ENCODE assay signal across 16 cellular contexts in genomic region chr1:116474921-116475849, GRCh38.
DNase-seq lines count a peak whose midpoint lies in the region; ATAC-seq lines count a peak whose summit lies in the region.
"Had no signal": no experiment of that assay in that cellular context is flagged by ENCODE, and none has a peak within 500 bp of the region (broad histone marks: within the 10 kb centered on the region; RNA-seq: fewer than 3 reads in every experiment).

No MANE protein-coding gene starts in this region.

- H3K4me3 Mint-ChIP-seq in activated CD8-positive, alpha-beta memory T cell treated with anti-CD3 and anti-CD28 coated beads, Interleukin-2, amount 10 ng/mL, durations not matched to agents 7 days and 5 days = no peak overlapping the region
- H3K4me3 Mint-ChIP-seq: CD4-positive, CD25-positive, alpha-beta regulatory T cell had no signal

- no peaks in the 10 kb centered on the region for H3K9me3 Mint-ChIP-seq in activated CD8-positive, alpha-beta memory T cell treated with anti-CD3 and anti-CD28 coated beads, Interleukin-2, amount 10 ng/mL, durations not matched to agents 7 days and 5 days (ENCODE audit: low read depth)
- H3K9me3 Mint-ChIP-seq: CD4-positive, CD25-positive, alpha-beta regulatory T cell had no signal

- ATAC-seq in left cardiac atrium = peak; percentile 56 to 79
- no peak for ATAC-seq in GM21447 (IDR thresholded peaks at IDR 0.05; ENCODE audit: unreplicated experiment)
- no peak for ATAC-seq in activated CD8-positive, alpha-beta memory T cell treated with anti-CD3 and anti-CD28 coated beads, Interleukin-2, amount 10 ng/mL, durations not matched to agents 7 days and 5 days
- no peak for ATAC-seq in HG02970 (IDR thresholded peaks at IDR 0.05; ENCODE audit: low FRiP score, unreplicated experiment)
- ATAC-seq: SK-N-SH treated with all-trans-retinoic acid at 6 μM for 48 hours, upper lobe of right lung had no signal

- H3K4me1 Mint-ChIP-seq in activated CD8-positive, alpha-beta memory T cell treated with anti-CD3 and anti-CD28 coated beads, Interleukin-2, amount 10 ng/mL, durations not matched to agents 7 days and 5 days = peaks cover 4% of the 10 kb centered on the region
- H3K4me1 Mint-ChIP-seq: CD4-positive, CD25-positive, alpha-beta regulatory T cell had no signal

- CTCF ChIA-PET in activated CD8-positive, alpha-beta memory T cell treated with anti-CD3 and anti-CD28 coated beads, Interleukin-2, amount 10 ng/mL, durations not matched to agents 7 days and 5 days (lab: Charles Lee) = interaction anchor here (1.0 to 4.0 kb wide), 2 partner anchors 11 to 336 kb away, joined by 4 to 19 read pairs; no protein-coding TSS in a partner anchor

- DNase-seq in NCI-H345 (lab: John Stamatoyannopoulos, UW) (peak; percentile 19), NCI-H345 treated with DMSO at 0.1 percent for 48 hours (lab: John Stamatoyannopoulos, UW; ENCODE audit: unreplicated experiment) (no peak), left cardiac atrium (peak; percentile 61), myocyte (ENCODE audit: low read depth) (peak; percentile 93), dedifferentiated amniotic fluid mesenchymal stem cell (ENCODE audit: extremely low spot score) (no peak)
- no peak for DNase-seq in activated CD8-positive, alpha-beta memory T cell treated with anti-CD3 and anti-CD28 coated beads, Interleukin-2, amount 10 ng/mL, durations not matched to agents 7 days and 5 days
- DNase-seq: activated naive CD4-positive, alpha-beta T cell; CD4-positive, CD25-positive, alpha-beta regulatory T cell; effector CD8-positive, alpha-beta T cell; NCI-H2227 treated with DMSO at 0.1 percent for 48 hours; retina; stimulated activated CD4-positive, alpha-beta T cell treated with anti-CD3 and anti-CD28 coated beads, Interleukin-4, amount 100 ng/mL, for 24 hours; upper lobe of right lung had no signal

- H3K36me3 Mint-ChIP-seq in activated CD8-positive, alpha-beta memory T cell treated with anti-CD3 and anti-CD28 coated beads, Interleukin-2, amount 10 ng/mL, durations not matched to agents 7 days and 5 days = no peaks in the 10 kb centered on the region
- H3K36me3 Mint-ChIP-seq: CD4-positive, CD25-positive, alpha-beta regulatory T cell had no signal

- H3K27me3 Mint-ChIP-seq in activated CD8-positive, alpha-beta memory T cell treated with anti-CD3 and anti-CD28 coated beads, Interleukin-2, amount 10 ng/mL, durations not matched to agents 7 days and 5 days = no peaks in the 10 kb centered on the region
- H3K27me3 Mint-ChIP-seq: CD4-positive, CD25-positive, alpha-beta regulatory T cell had no signal

- intact Hi-C loops in left cardiac atrium (cut with DNase I) = loop anchor here (5.0 to 10.0 kb wide), 2 partner anchors 43 to 50 kb away; no protein-coding TSS in a partner anchor

- H3K27ac Mint-ChIP-seq in activated CD8-positive, alpha-beta memory T cell treated with anti-CD3 and anti-CD28 coated beads, Interleukin-2, amount 10 ng/mL, durations not matched to agents 7 days and 5 days = no peak overlapping the region
- H3K27ac Mint-ChIP-seq: CD4-positive, CD25-positive, alpha-beta regulatory T cell had no signal

Comparison
In these comparisons a context has a peak if more than half of its experiments do, and no peak if none do; other contexts are left out.
1. DNase-seq: peak in NCI-H345 (single experiment), left cardiac atrium (single experiment) and myocyte (single experiment); none in NCI-H345 treated with DMSO at 0.1 percent for 48 hours (single experiment), dedifferentiated amniotic fluid mesenchymal stem cell (single experiment) and activated CD8-positive, alpha-beta memory T cell treated with anti-CD3 and anti-CD28 coated beads, Interleukin-2, amount 10 ng/mL, durations not matched to agents 7 days and 5 days (single experiment).
2. ATAC-seq: peak in left cardiac atrium (2 of 2); none in GM21447 (single experiment), activated CD8-positive, alpha-beta memory T cell treated with anti-CD3 and anti-CD28 coated beads, Interleukin-2, amount 10 ng/mL, durations not matched to agents 7 days and 5 days (single experiment) and HG02970 (single experiment).